In genomic region chr20:25194333-25194972, GRCh38 we compare ENCODE assay signal across 1 cellular context.
A peak's percentile ranks its signal among the peaks of the same experiment; 100 is the strongest.
TF ChIP-seq lines count a peak whose summit lies in the region.

No MANE protein-coding gene starts in this region.

TF ChIP-seq in HepG2, 621 proteins besides CTCF, POLR2A, EP300 and RAD21:
- TF ChIP-seq HIVEP1 (CRISPR knock-in tag; IDR thresholded peaks at IDR 0.05), result peak; percentile 75; the same call in 1 of the 2 replicates
- peak; percentile 9 for TF ChIP-seq IKZF4 (CRISPR knock-in tag; IDR thresholded peaks at IDR 0.05; ENCODE audit: borderline replicate concordance, low read depth, not compliant biosample characterization)
- peak; percentile 41; the same call in 1 of the 2 replicates for TF ChIP-seq ZNF333 (CRISPR knock-in tag; IDR thresholded peaks at IDR 0.05; ENCODE audit: borderline replicate concordance)
- TF ChIP-seq HOXA9 (CRISPR knock-in tag; IDR thresholded peaks at IDR 0.05; ENCODE audit: borderline replicate concordance), result no peak
- TF ChIP-seq MXD1 (CRISPR knock-in tag; IDR thresholded peaks at IDR 0.05), result peak; percentile 39; the same call in 1 of the 2 replicates
- TF ChIP-seq ZBTB33 (CRISPR knock-in tag; IDR thresholded peaks at IDR 0.05), result peak; percentile 1; the same call in 1 of the 2 replicates
- TF ChIP-seq ZBTB49 (CRISPR knock-in tag; IDR thresholded peaks at IDR 0.05; ENCODE audit: borderline replicate concordance), result 0 out of 2 replicates have a peak, but pooled peaks have one; percentile 3
- TF ChIP-seq PAWR (CRISPR knock-in tag; IDR thresholded peaks at IDR 0.05; ENCODE audit: borderline replicate concordance), result 0 out of 2 replicates have a peak, but pooled peaks have one; percentile 6
- TF ChIP-seq ZNF296 (CRISPR knock-in tag; conservative IDR thresholded peaks at IDR 0.05), result 0 out of 2 replicates have a peak, but pooled peaks have one; percentile 25
- no peak for TF ChIP-seq HNRNPL (IDR thresholded peaks at IDR 0.05; ENCODE audit: low read depth, low read length)
- TF ChIP-seq ZNF891 (CRISPR knock-in tag; IDR thresholded peaks at IDR 0.05), result peak; percentile 57; the same call in 1 of the 2 replicates
- TF ChIP-seq RARA (CRISPR knock-in tag; IDR thresholded peaks at IDR 0.05), result no peak
- TF ChIP-seq ZNF34 (CRISPR knock-in tag; IDR thresholded peaks at IDR 0.05; ENCODE audit: borderline replicate concordance), result peak; percentile 9; the same call in 1 of the 2 replicates
- peak; percentile 63; the same call in 1 of the 2 replicates for TF ChIP-seq ZNF768 (CRISPR knock-in tag; IDR thresholded peaks at IDR 0.05)
- TF ChIP-seq ZMYM2 (CRISPR knock-in tag; IDR thresholded peaks at IDR 0.05), result no peak
- 0 out of 2 replicates have a peak, but pooled peaks have one; percentile 26 for TF ChIP-seq ZNF879 (CRISPR knock-in tag; IDR thresholded peaks at IDR 0.05)
- peak; percentile 42; the same call in 1 of the 2 replicates for TF ChIP-seq NFE2L1 (CRISPR knock-in tag; IDR thresholded peaks at IDR 0.05; ENCODE audit: borderline replicate concordance)
